Comparison of ENCODE assay signal across 35 cellular contexts in the genomic region with DNA sequence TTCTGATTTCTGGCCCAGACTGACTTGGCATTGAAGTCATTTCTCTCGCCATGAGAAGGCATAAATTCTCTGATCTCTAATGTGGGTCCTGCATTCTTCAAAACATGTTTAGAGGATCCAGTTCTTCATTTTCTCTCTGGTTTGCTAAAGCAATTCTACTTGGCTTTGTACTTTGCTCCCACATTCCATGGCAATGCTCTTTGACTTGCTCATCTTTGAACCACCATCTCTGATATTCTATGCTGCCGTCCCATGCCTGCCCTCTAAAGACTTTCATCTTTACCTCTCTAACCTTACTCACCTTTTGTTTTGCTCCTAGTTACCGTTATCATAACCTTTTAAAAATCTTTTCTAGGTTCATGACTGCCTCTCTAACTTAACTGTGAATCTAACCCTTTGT.
DNase-seq lines count a peak whose midpoint lies in the region; ATAC-seq, FAIRE-seq and TF ChIP-seq lines count a peak whose summit lies in the region.
"Had no signal": no experiment of that assay in that cellular context is flagged by ENCODE, and none has a peak within 500 bp of the region (broad histone marks: within the 10 kb centered on the region; RNA-seq: fewer than 3 reads in every experiment).

No MANE protein-coding gene starts in this region.

- intact Hi-C loops in HepG2 (cut with micrococcal nuclease; ENCODE audit: unreplicated experiment), result no loop called here

- H2BK5ac ChIP-seq in mesendoderm (ENCODE audit: low read length), result no peak overlapping the region

- TF ChIP-seq POLR2A in HepG2 (IDR thresholded peaks at IDR 0.05; ENCODE audit: insufficient read depth in 1 of 2, low read depth in 2 of 2, low read length in 2 of 2), result no peak

- in situ Hi-C loops in HepG2 (cut with HindIII; ENCODE audit: extremely low pct_ligation_motif_present, low pct_unique_long_range_greater_than_20kb), result no loop called here

- 17% methylated on average over 3 of the region's 3 CpGs for whole genome bisulfite sequencing in HepG2 (ENCODE audit: low lambda C conversion rate)
- WGBS in liver, result 55% methylated on average over 3 of the region's 3 CpGs
- no CpG with 5 or more reads among the region's 3 CpGs for WGBS in mesendoderm (ENCODE audit: extremely low coverage, insufficient coverage, low lambda C conversion rate)

- peak overlapping the region; percentile 68 for H3K18ac ChIP-seq in mesendoderm (ENCODE audit: low read length)

- H3K23ac ChIP-seq in mesendoderm (ENCODE audit: low read length), result no peak overlapping the region

- BruUV-seq in HepG2 (replicated peaks; lab: Mats Ljungman, UMichigan), result no TSS peak

- H3K4me1 ChIP-seq in HepG2 (ENCODE audit: insufficient read depth, low read length) (peaks cover 10% of the 10 kb centered on the region), liver (ENCODE audit: control insufficient read depth in 4 of 4, insufficient read depth in 4 of 4, low read length in 3 of 4) (no peaks in the 10 kb centered on the region), mesendoderm (ENCODE audit: control insufficient read depth, low read depth, low read length) (peaks cover 4% of the 10 kb centered on the region)
- H3K4me1 ChIP-seq: A549; BE2C; BLaER1; BLaER1 treated with 17β-estradiol and CSF1 and Interleukin-3, amounts not matched to agents 10 nM and 100 nM; Caco-2 had no signal

- H4K8ac ChIP-seq in mesendoderm (ENCODE audit: low read depth, low read length), result peak overlapping the region; percentile 5

- FAIRE-seq in HepG2 (lab: Jason Lieb, UNC), result no peak
- FAIRE-seq: A204.1, A549, D721Med had no signal

- H3K9ac ChIP-seq in HepG2 (ENCODE audit: insufficient read depth, low read depth, low read length) (no peak overlapping the region), liver (ENCODE audit: low read depth in 1 of 2, low read length in 2 of 2) (no peak overlapping the region), mesendoderm (ENCODE audit: low read length) (no peak overlapping the region)
- H3K9ac ChIP-seq: BLaER1; BLaER1 treated with 17β-estradiol and CSF1 and Interleukin-3, amounts not matched to agents 10 nM and 100 nM had no signal

- no peak overlapping the region for H2AK5ac ChIP-seq in mesendoderm (ENCODE audit: low read length)

- no peak overlapping the region for H3K56ac ChIP-seq in mesendoderm (ENCODE audit: low read length)

- no peak overlapping the region for H4K5ac ChIP-seq in mesendoderm (ENCODE audit: low read length)

- H3K36me3 ChIP-seq in HepG2 (replicated peaks in 1 of 2; ENCODE audit: control insufficient read depth in 1 of 2, insufficient read depth in 2 of 2, low read length in 2 of 2) (no peaks in the 10 kb centered on the region), liver (ENCODE audit: control insufficient read depth in 4 of 4, insufficient read depth in 3 of 4, low read depth in 1 of 4, low read length in 3 of 4) (no peaks in the 10 kb centered on the region), mesendoderm (ENCODE audit: control insufficient read depth, insufficient read depth, low read length) (no peaks in the 10 kb centered on the region)
- H3K36me3 ChIP-seq: BE2C; BLaER1; BLaER1 treated with 17β-estradiol and CSF1 and Interleukin-3, amounts not matched to agents 10 nM and 100 nM had no signal

- H3K9me3 ChIP-seq in HepG2 (ENCODE audit: low read length) (0 out of 2 replicates have a peak, but pooled peaks cover 4% of the 10 kb centered on the region), liver (ENCODE audit: control insufficient read depth in 4 of 4, low read length in 3 of 4) (peaks cover 0 to 2% (median 0%) of the 10 kb centered on the region in 4 donors)
- H3K9me3 ChIP-seq: A549, BE2C, BLaER1 had no signal

- no peak overlapping the region for H2AFZ ChIP-seq in HepG2 (ENCODE audit: low read length)

- POLR2A ChIA-PET in HepG2 (lab: Yijun Ruan, JAX), result no interaction called here

- no peaks in the 10 kb centered on the region for H3K27me3 ChIP-seq in HepG2 (ENCODE audit: control insufficient read depth in 1 of 2, insufficient read depth in 2 of 2, low read length in 2 of 2)
- H3K27me3 ChIP-seq in liver (ENCODE audit: control insufficient read depth in 4 of 4, insufficient read depth in 4 of 4, low read length in 3 of 4), result no peaks in the 10 kb centered on the region
- H3K27me3 ChIP-seq in mesendoderm (ENCODE audit: insufficient read depth, low read length, poor library complexity), result no peaks in the 10 kb centered on the region
- H3K27me3 ChIP-seq: BE2C; BLaER1; BLaER1 treated with 17β-estradiol and CSF1 and Interleukin-3, amounts not matched to agents 10 nM and 100 nM had no signal

- no peak overlapping the region for H2BK120ac ChIP-seq in mesendoderm (ENCODE audit: low read depth, low read length)

- H3K4ac ChIP-seq in mesendoderm (ENCODE audit: low read depth, low read length), result no peak overlapping the region

- H2BK15ac ChIP-seq in mesendoderm (replicated peaks; ENCODE audit: low read depth), result no peak overlapping the region

- H3K4me3 ChIP-seq in HepG2 (replicated peaks in 1 of 3; ENCODE audit: insufficient read depth in 1 of 3, low read depth in 2 of 3, low read length in 3 of 3) (no peak overlapping the region), liver (ENCODE audit: low read depth in 1 of 3, low read length in 3 of 3) (no peak overlapping the region), mesendoderm (ENCODE audit: low read length) (no peak overlapping the region)
- H3K4me3 ChIP-seq: A549; BLaER1; BLaER1 treated with 17β-estradiol and CSF1 and Interleukin-3, amounts not matched to agents 10 nM and 100 nM had no signal

- H3K79me1 ChIP-seq in mesendoderm (ENCODE audit: low read length), result no peaks in the 10 kb centered on the region

- no peak for TF ChIP-seq CTCF in HepG2 (CRISPR knock-in tag; IDR thresholded peaks at IDR 0.05)
- TF ChIP-seq CTCF in liver (IDR thresholded peaks at IDR 0.05; ENCODE audit: low read depth, low read length, missing input control), result no peak

- no peak for TF ChIP-seq RAD21 in HepG2 (CRISPR knock-in tag; IDR thresholded peaks at IDR 0.05)
- no peak for TF ChIP-seq RAD21 in liver (IDR thresholded peaks at IDR 0.05)

- TF ChIP-seq EP300 in HepG2 (IDR thresholded peaks at IDR 0.05; ENCODE audit: low read depth in 2 of 2, low read length in 2 of 2) (no peak), HepG2 (CRISPR knock-in tag; IDR thresholded peaks at IDR 0.05; ENCODE audit: borderline replicate concordance) (no peak)

- H3K79me2 ChIP-seq in HepG2 (ENCODE audit: insufficient read depth, low read length), result no peaks in the 10 kb centered on the region
- no peaks in the 10 kb centered on the region for H3K79me2 ChIP-seq in mesendoderm (ENCODE audit: control insufficient read depth, insufficient read depth, low read length)

- DNase-seq in left lobe of liver (ENCODE audit: low spot score) (no peak), HepG2 (ENCODE audit: low spot score) (peak; percentile 3), mesendoderm (no peak), RKO (ENCODE audit: low spot score) (no peak), middle frontal gyrus (ENCODE audit: extremely low spot score, low spot score) (no peak)
- DNase-seq: 8988T; ACHN; AML-193; BE2C; C1 segment of cervical spinal cord; Caco-2; Calu3; CD4-positive, alpha-beta memory T cell; CD4-positive, alpha-beta T cell; CD4-positive, CD25-positive, alpha-beta regulatory T cell; CD8-positive, alpha-beta memory T cell; CD8-positive, alpha-beta T cell; COR-L47; DMS 273 treated with DMSO at 0.1 percent for 48 hours; DMS153; DMS53; DMS79; DMS79 treated with DMSO at 0.1 percent for 48 hours; DND-41; EL had no signal

- no peaks in the 10 kb centered on the region for H4K20me1 ChIP-seq in HepG2 (ENCODE audit: insufficient read depth, low read length)
- H4K20me1 ChIP-seq: BLaER1; BLaER1 treated with 17β-estradiol and CSF1 and Interleukin-3, amounts not matched to agents 10 nM and 100 nM had no signal

- H3K27ac ChIP-seq in HepG2 (ENCODE audit: extremely low read length, insufficient read depth, low read length) (no peak overlapping the region), liver (ENCODE audit: low read depth in 1 of 2, low read length in 2 of 2) (no peak overlapping the region), mesendoderm (ENCODE audit: low read depth, low read length) (no peak overlapping the region)
- H3K27ac ChIP-seq: 22Rv1; A549; BLaER1; BLaER1 treated with 17β-estradiol and CSF1 and Interleukin-3, amounts not matched to agents 10 nM and 100 nM; C4-2B had no signal

- no peak overlapping the region for H3K4me2 ChIP-seq in HepG2 (ENCODE audit: low read depth, low read length)
- H3K4me2 ChIP-seq in mesendoderm (ENCODE audit: low read length), result no peak overlapping the region
- H3K4me2 ChIP-seq: A549; BLaER1; BLaER1 treated with 17β-estradiol and CSF1 and Interleukin-3, amounts not matched to agents 10 nM and 100 nM had no signal

- CTCF ChIA-PET in HepG2 (lab: Yijun Ruan, JAX; ENCODE audit: low intra/inter-chr PET ratio, low total read pairs), result no interaction called here

- ATAC-seq in left lobe of liver (peak; percentile 38), HepG2 (peak; percentile 58), HG02588 (IDR thresholded peaks at IDR 0.05; ENCODE audit: unreplicated experiment) (no peak), HG03354 (IDR thresholded peaks at IDR 0.05; ENCODE audit: poor library complexity, severe bottlenecking, unreplicated experiment) (no peak)
- ATAC-seq: A549; CD8-positive, alpha-beta T cell had no signal

TF ChIP-seq in HepG2, 621 proteins besides CTCF, POLR2A, EP300 and RAD21 (continues in another document):
- TF ChIP-seq ZFP37 (CRISPR knock-in tag; IDR thresholded peaks at IDR 0.05; ENCODE audit: borderline replicate concordance) (no peak), ZNF644 (CRISPR knock-in tag; IDR thresholded peaks at IDR 0.05; ENCODE audit: low read depth) (peak; percentile 38; the same call in 1 of the 2 replicates), SNAI1 (CRISPR knock-in tag; IDR thresholded peaks at IDR 0.05; ENCODE audit: borderline replicate concordance) (no peak), TEAD3 (CRISPR knock-in tag; optimal IDR thresholded peaks at IDR 0.05; ENCODE audit: borderline replicate concordance) (peak; percentile 73)

TF ChIP-seq in liver, 16 proteins besides CTCF, POLR2A, EP300 and RAD21:
- no peak for TF ChIP-seq RXRA (IDR thresholded peaks at IDR 0.05)
- peak; percentile 23 to 37 for TF ChIP-seq HNF4A (conservative IDR thresholded peaks at IDR 0.05)

Comparison
In these comparisons a context has a peak if more than half of its experiments do, and no peak if none do; other contexts are left out.
1. ATAC-seq: peak in left lobe of liver (single experiment) and HepG2 (single experiment); none in HG02588 (single experiment) and HG03354 (single experiment).